ENCODE assay signal across 1 cellular context in genomic region chr21:38958940-38959685, GRCh38.
A peak's percentile ranks its signal among the peaks of the same experiment; 100 is the strongest.
TF ChIP-seq lines count a peak whose summit lies in the region.

No MANE protein-coding gene starts in this region.

TF ChIP-seq in K562, 482 proteins besides CTCF, POLR2A, EP300 and RAD21 (continued from another document and continues in another):
- TF ChIP-seq ARID4B (CRISPR knock-in tag; IDR thresholded peaks at IDR 0.05) (no peak), SP1 (CRISPR knock-in tag; IDR thresholded peaks at IDR 0.05) (no peak), TCF3 (CRISPR knock-in tag; IDR thresholded peaks at IDR 0.05) (no peak), HMG20A (CRISPR knock-in tag; conservative IDR thresholded peaks at IDR 0.05) (no peak), MECOM (CRISPR knock-in tag; IDR thresholded peaks at IDR 0.05) (no peak), ZNF507 (tag; conservative IDR thresholded peaks at IDR 0.05) (no peak), JUN (IDR thresholded peaks at IDR 0.05; ENCODE audit: borderline replicate concordance, low read depth, low read length) (peak; percentile 58; the same call in 1 of the 2 replicates), JUN (CRISPR knock-in tag; IDR thresholded peaks at IDR 0.05; ENCODE audit: borderline replicate concordance) (no peak), GATA2 (CRISPR knock-in tag; IDR thresholded peaks at IDR 0.05) (no peak), AFF1 (IDR thresholded peaks at IDR 0.05; ENCODE audit: low read depth in 1 of 2, partially characterized antibody in 2 of 2) (no peak), HDAC6 (IDR thresholded peaks at IDR 0.05; ENCODE audit: low read depth, low read length) (no peak), ZBTB9 (CRISPR knock-in tag; IDR thresholded peaks at IDR 0.05) (no peak), DMBX1 (CRISPR knock-in tag; IDR thresholded peaks at IDR 0.05; ENCODE audit: borderline replicate concordance) (no peak), NCOR1 (IDR thresholded peaks at IDR 0.05) (no peak), NR2C1 (IDR thresholded peaks at IDR 0.05) (no peak), NR2C1 (tag; IDR thresholded peaks at IDR 0.05) (no peak), HOXB6 (CRISPR knock-in tag; IDR thresholded peaks at IDR 0.05; ENCODE audit: borderline replicate concordance) (no peak), ATF7 (IDR thresholded peaks at IDR 0.05) (peak; percentile 86), MYBL2 (IDR thresholded peaks at IDR 0.05; ENCODE audit: low read depth) (no peak), MYBL2 (CRISPR knock-in tag; IDR thresholded peaks at IDR 0.05; ENCODE audit: borderline replicate concordance) (no peak), PHF8 (IDR thresholded peaks at IDR 0.05; ENCODE audit: borderline replicate concordance, low read length) (no peak), ILF3 (IDR thresholded peaks at IDR 0.05; ENCODE audit: borderline replicate concordance) (no peak), MITF (IDR thresholded peaks at IDR 0.05) (no peak), ZNF511 (CRISPR knock-in tag; IDR thresholded peaks at IDR 0.05) (no peak), KAT2B (IDR thresholded peaks at IDR 0.05; ENCODE audit: low read depth, low read length) (no peak), ZNF347 (CRISPR knock-in tag; IDR thresholded peaks at IDR 0.05; ENCODE audit: low read depth) (no peak), ZC3H11A (IDR thresholded peaks at IDR 0.05; ENCODE audit: low read depth, low read length) (no peak), NCOA2 (IDR thresholded peaks at IDR 0.05; ENCODE audit: partially characterized antibody in 2 of 2) (no peak), RBM34 (IDR thresholded peaks at IDR 0.05; ENCODE audit: borderline replicate concordance, insufficient read depth, low read length) (no peak), NRF1 (conservative IDR thresholded peaks at IDR 0.05 in 1 of 2, IDR thresholded peaks at IDR 0.05 in 1 of 2) (no peak), MEIS2 (IDR thresholded peaks at IDR 0.05; ENCODE audit: partially characterized antibody) (no peak), ZNF766 (CRISPR knock-in tag; conservative IDR thresholded peaks at IDR 0.05) (peak; percentile 92), ZNF79 (CRISPR knock-in tag; IDR thresholded peaks at IDR 0.05; ENCODE audit: low read depth) (no peak), ZNF224 (CRISPR knock-in tag; IDR thresholded peaks at IDR 0.05) (no peak), ZFP1 (CRISPR knock-in tag; IDR thresholded peaks at IDR 0.05) (no peak), CBFA2T3 (IDR thresholded peaks at IDR 0.05) (no peak), ZNF445 (CRISPR knock-in tag; IDR thresholded peaks at IDR 0.05; ENCODE audit: low read depth) (no peak), ATF1 (CRISPR knock-in tag; IDR thresholded peaks at IDR 0.05) (no peak), ATF1 (tag; IDR thresholded peaks at IDR 0.05) (no peak)
- TF ChIP-seq, protein P1, sequence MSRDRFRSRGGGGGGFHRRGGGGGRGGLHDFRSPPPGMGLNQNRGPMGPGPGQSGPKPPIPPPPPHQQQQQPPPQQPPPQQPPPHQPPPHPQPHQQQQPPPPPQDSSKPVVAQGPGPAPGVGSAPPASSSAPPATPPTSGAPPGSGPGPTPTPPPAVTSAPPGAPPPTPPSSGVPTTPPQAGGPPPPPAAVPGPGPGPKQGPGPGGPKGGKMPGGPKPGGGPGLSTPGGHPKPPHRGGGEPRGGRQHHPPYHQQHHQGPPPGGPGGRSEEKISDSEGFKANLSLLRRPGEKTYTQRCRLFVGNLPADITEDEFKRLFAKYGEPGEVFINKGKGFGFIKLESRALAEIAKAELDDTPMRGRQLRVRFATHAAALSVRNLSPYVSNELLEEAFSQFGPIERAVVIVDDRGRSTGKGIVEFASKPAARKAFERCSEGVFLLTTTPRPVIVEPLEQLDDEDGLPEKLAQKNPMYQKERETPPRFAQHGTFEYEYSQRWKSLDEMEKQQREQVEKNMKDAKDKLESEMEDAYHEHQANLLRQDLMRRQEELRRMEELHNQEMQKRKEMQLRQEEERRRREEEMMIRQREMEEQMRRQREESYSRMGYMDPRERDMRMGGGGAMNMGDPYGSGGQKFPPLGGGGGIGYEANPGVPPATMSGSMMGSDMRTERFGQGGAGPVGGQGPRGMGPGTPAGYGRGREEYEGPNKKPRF (IDR thresholded peaks at IDR 0.05; ENCODE audit: low read depth, low read length) = no peak
- TF ChIP-seq, protein P2, sequence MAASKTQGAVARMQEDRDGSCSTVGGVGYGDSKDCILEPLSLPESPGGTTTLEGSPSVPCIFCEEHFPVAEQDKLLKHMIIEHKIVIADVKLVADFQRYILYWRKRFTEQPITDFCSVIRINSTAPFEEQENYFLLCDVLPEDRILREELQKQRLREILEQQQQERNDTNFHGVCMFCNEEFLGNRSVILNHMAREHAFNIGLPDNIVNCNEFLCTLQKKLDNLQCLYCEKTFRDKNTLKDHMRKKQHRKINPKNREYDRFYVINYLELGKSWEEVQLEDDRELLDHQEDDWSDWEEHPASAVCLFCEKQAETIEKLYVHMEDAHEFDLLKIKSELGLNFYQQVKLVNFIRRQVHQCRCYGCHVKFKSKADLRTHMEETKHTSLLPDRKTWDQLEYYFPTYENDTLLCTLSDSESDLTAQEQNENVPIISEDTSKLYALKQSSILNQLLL (CRISPR knock-in tag; IDR thresholded peaks at IDR 0.05; ENCODE audit: borderline replicate concordance) = no peak
